Comparison of ENCODE assay signal across 9 cellular contexts in the genomic region with DNA sequence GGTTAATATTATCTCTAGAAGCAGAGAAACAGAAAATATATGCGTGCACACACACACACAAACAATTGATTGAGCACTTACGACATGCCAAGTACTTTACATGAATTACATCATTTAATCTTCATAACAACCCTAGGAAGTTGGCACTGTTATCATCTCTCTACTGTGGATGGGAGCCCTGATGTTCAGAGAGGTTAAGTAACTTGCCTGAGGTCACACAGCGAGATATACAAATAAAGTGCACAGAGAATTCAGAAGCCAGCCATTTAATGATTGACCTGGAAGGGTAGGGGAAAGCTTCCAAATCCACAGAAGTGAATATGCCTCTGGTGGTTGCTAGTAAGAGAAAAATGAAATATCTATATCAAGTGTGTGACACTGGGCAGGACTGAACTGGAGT. TPM values are rescaled to one million over a fixed set of nuclear protein-coding genes. Genes with fewer than 3 reads are reported as not detected.
"Had no signal": no experiment of that assay in that cellular context is flagged by ENCODE, and none has a peak within 500 bp of the region (broad histone marks: within the 10 kb centered on the region; RNA-seq: fewer than 3 reads in every experiment).

No MANE protein-coding gene starts in this region.

- H3K4me3 ChIP-seq: GM12878 had no signal

- FAIRE-seq: G401.6, GM12878, GM12891, GM12892, GM18507, GM19239 had no signal

- ATAC-seq: GM12878 had no signal

- DNase-seq: GDM1, GF-D8 had no signal

RNA-seq across cellular contexts. Expression of gene GPR139, which starts 37.5 kb away (rescaled TPM):
- total RNA-seq: G401, GM12878 had no signal
- polyA plus RNA-seq: GM12878 had no signal
